ENCODE assay signal across 1 cellular context in genomic region chr10:12165992-12166775, GRCh38.
TF ChIP-seq lines count a peak whose summit lies in the region.

No MANE protein-coding gene starts in this region.

TF ChIP-seq in HepG2, 621 proteins besides CTCF, POLR2A, EP300 and RAD21:
- no peak for TF ChIP-seq ZNF446 (CRISPR knock-in tag; IDR thresholded peaks at IDR 0.05)
- TF ChIP-seq ZFP90 (CRISPR knock-in tag; IDR thresholded peaks at IDR 0.05; ENCODE audit: borderline replicate concordance): no peak
